ENCODE assay signal across 9 cellular contexts in genomic region chr4:169099775-169100180, GRCh38.
DNase-seq lines count a peak whose midpoint lies in the region; ATAC-seq and TF ChIP-seq lines count a peak whose summit lies in the region.
"Had no signal": no experiment of that assay in that cellular context is flagged by ENCODE, and none has a peak within 500 bp of the region (broad histone marks: within the 10 kb centered on the region; RNA-seq: fewer than 3 reads in every experiment).

No MANE protein-coding gene starts in this region.

- in situ Hi-C loops in KBM-7 (cut with MboI; ENCODE audit: low pct_unique_long_range_greater_than_20kb, low sequenced_read_pairs): no loop called here

- peak overlapping the region; percentile 20 to 78 (median 62) for H3K27ac ChIP-seq in sigmoid colon

- WGBS in sigmoid colon, 2 donors: 20 to 40% methylated on average over 3 of the region's 3 CpGs

- H3K4me1 ChIP-seq in sigmoid colon: peaks cover 0 to 46% (median 38%) of the 10 kb centered on the region in 4 donors

- no peak for TF ChIP-seq EP300 in sigmoid colon (IDR thresholded peaks at IDR 0.05)

- ATAC-seq in GM18907 (IDR thresholded peaks at IDR 0.05; ENCODE audit: unreplicated experiment) (peak; percentile 74), HG02943 (IDR thresholded peaks at IDR 0.05; ENCODE audit: low read depth, unreplicated experiment) (peak; percentile 63), HG03439 (IDR thresholded peaks at IDR 0.05; ENCODE audit: unreplicated experiment) (no peak)

- TF ChIP-seq POLR2A in sigmoid colon (IDR thresholded peaks at IDR 0.05): no peak

- peaks cover 0 to 11% (median 0%) of the 10 kb centered on the region in 4 donors for H3K36me3 ChIP-seq in sigmoid colon

- no peak overlapping the region for H3K4me3 ChIP-seq in cardiac fibroblast (replicated peaks in 1 of 2; ENCODE audit: low read depth in 2 of 2, low read length in 2 of 2)
- no peak overlapping the region for H3K4me3 ChIP-seq in sigmoid colon

- intact Hi-C loops in sigmoid colon (cut with DNase I): no loop called here

- peak; percentile 67 to 77 for DNase-seq in cardiac fibroblast (ENCODE audit: low read depth in 2 of 2)
- DNase-seq in sigmoid colon: peak; percentile 66
- no peak for DNase-seq in cortex of kidney (lab: John Stamatoyannopoulos, UW)
- no peak for DNase-seq in NCI-H526 treated with DMSO at 0.1 percent for 48 hours (lab: John Stamatoyannopoulos, UW)
- DNase-seq in KBM-7: no peak
- DNase-seq: NCI-H2081 treated with DMSO at 0.1 percent for 48 hours had no signal

- no peak for TF ChIP-seq CTCF in cardiac fibroblast (IDR thresholded peaks at IDR 0.05; ENCODE audit: low read depth, low read length)
- no peak for TF ChIP-seq CTCF in sigmoid colon (IDR thresholded peaks at IDR 0.05)

- H3K27me3 ChIP-seq in sigmoid colon: no peaks in the 10 kb centered on the region

- H3K9me3 ChIP-seq in sigmoid colon: no peaks in the 10 kb centered on the region

Comparison
In these comparisons a context has a peak if more than half of its experiments do, and no peak if none do; other contexts are left out.
1. DNase-seq: peak in cardiac fibroblast (2 of 2) and sigmoid colon (single experiment); none in cortex of kidney (single experiment), NCI-H526 treated with DMSO at 0.1 percent for 48 hours (single experiment) and KBM-7 (single experiment).